ENCODE assay signal across 18 cellular contexts in the genomic region with DNA sequence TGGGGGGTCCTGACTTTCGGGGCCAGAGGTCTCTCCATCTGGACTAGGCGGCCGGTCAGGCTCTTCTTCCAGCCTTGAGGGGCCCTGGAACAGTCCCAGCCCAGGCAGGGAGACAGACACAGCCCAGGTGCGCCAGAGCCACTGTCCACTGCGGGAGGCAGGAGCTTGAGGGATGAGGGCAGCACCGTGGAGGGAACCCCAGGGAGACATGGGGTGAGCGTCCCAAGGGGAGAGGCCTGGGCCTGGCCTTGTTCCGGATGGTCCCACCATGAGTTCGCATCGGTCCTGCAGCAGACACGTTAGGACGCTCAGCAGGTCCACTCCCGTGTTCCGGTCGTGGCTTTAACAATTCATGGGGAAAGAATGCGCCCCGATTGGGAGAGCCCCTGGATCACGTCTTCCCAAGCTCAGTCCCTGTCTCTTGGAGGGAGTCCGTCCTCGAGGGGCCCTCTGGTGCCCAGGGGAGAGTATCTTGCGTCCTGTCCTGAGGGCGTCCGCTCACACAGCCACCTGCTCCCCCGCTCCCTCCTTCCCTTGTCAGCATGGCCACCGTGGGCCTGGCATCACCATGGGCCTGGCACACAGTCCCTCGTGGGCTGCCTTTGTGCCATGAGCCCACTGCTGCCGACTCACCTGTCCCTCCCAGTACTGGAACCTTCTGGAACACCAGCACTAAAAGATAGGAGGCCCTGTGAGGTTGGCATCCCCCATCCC. TPM values are rescaled to one million over a fixed set of nuclear protein-coding genes. Genes with fewer than 3 reads are reported as not detected.
DNase-seq lines count a peak whose midpoint lies in the region; ATAC-seq and TF ChIP-seq lines count a peak whose summit lies in the region.
"Had no signal": no experiment of that assay in that cellular context is flagged by ENCODE, and none has a peak within 500 bp of the region (broad histone marks: within the 10 kb centered on the region; RNA-seq: fewer than 3 reads in every experiment).

No MANE protein-coding gene starts in this region.

- H3K27me3 ChIP-seq in BLaER1 treated with 17β-estradiol and CSF1 and Interleukin-3, amounts not matched to agents 10 nM and 100 nM = no peaks in the 10 kb centered on the region
- no peaks in the 10 kb centered on the region for H3K27me3 ChIP-seq in NT2/D1 (ENCODE audit: insufficient read depth, insufficient read length)
- no peaks in the 10 kb centered on the region for H3K27me3 ChIP-seq in hepatocyte
- no peaks in the 10 kb centered on the region for H3K27me3 ChIP-seq in spleen (replicated peaks in 1 of 7)

- H3K4me3 ChIP-seq in BLaER1 treated with 17β-estradiol and CSF1 and Interleukin-3, amounts not matched to agents 10 nM and 100 nM = no peak overlapping the region
- H3K4me3 ChIP-seq in NT2/D1 (ENCODE audit: insufficient read length, low read depth) (no peak overlapping the region), hepatocyte (no peak overlapping the region), spleen (no peak overlapping the region)

- H4K20me1 ChIP-seq in BLaER1 treated with 17β-estradiol and CSF1 and Interleukin-3, amounts not matched to agents 10 nM and 100 nM = peaks cover 0 to 97% (median 62%) of the 10 kb centered on the region in 11 experiments; a peak in 18 of 22 replicates
- H4K20me1 ChIP-seq in hepatocyte (ENCODE audit: insufficient read depth, poor library complexity, severe bottlenecking) = no peaks in the 10 kb centered on the region

- CTCF ChIA-PET in activated CD8-positive, alpha-beta T cell treated with anti-CD3 and anti-CD28 coated beads for 36 hours (lab: Charles Lee) = interaction anchor here (0.8 kb wide), 1 partner anchor 9 kb away, joined by 3 read pairs; no protein-coding TSS in a partner anchor

- intact Hi-C loops in spleen (cut with DNase I; ENCODE audit: low total_unique reads) = no loop called here
- intact Hi-C loops in activated CD8-positive, alpha-beta T cell treated with anti-CD3 and anti-CD28 coated beads for 36 hours (cut with micrococcal nuclease) = no loop called here

- peaks cover 4% of the 10 kb centered on the region for H3K36me3 Mint-ChIP-seq in activated CD8-positive, alpha-beta T cell treated with anti-CD3 and anti-CD28 coated beads for 36 hours (ENCODE audit: low read depth)
- H3K36me3 Mint-ChIP-seq: IgD-negative memory B cell had no signal

- POLR2A ChIA-PET in activated CD8-positive, alpha-beta T cell treated with anti-CD3 and anti-CD28 coated beads for 36 hours (lab: Charles Lee) = no interaction called here

- peak overlapping the region in 9 of 11 experiments; percentile 10 to 100 (median 97); a peak in 14 of 22 replicates for H3K4me2 ChIP-seq in BLaER1 treated with 17β-estradiol and CSF1 and Interleukin-3, amounts not matched to agents 10 nM and 100 nM
- H3K4me2 ChIP-seq in hepatocyte = no peak overlapping the region

- H3K9me2 ChIP-seq in hepatocyte (replicated peaks; ENCODE audit: insufficient read depth) = no peaks in the 10 kb centered on the region

- no peaks in the 10 kb centered on the region for H3K27me3 Mint-ChIP-seq in activated CD8-positive, alpha-beta T cell treated with anti-CD3 and anti-CD28 coated beads for 36 hours
- H3K27me3 Mint-ChIP-seq: IgD-negative memory B cell had no signal

- peaks cover 56 to 87% (median 72%) of the 10 kb centered on the region in 11 experiments for H3K36me3 ChIP-seq in BLaER1 treated with 17β-estradiol and CSF1 and Interleukin-3, amounts not matched to agents 10 nM and 100 nM
- H3K36me3 ChIP-seq in NT2/D1 (ENCODE audit: insufficient read depth, insufficient read length, low read length) = peaks cover 92% of the 10 kb centered on the region
- no peaks in the 10 kb centered on the region for H3K36me3 ChIP-seq in hepatocyte (replicated peaks; ENCODE audit: insufficient read depth, low read depth)
- peaks cover 0 to 90% (median 77%) of the 10 kb centered on the region in 6 donors for H3K36me3 ChIP-seq in spleen

- no peak overlapping the region for H3K4me3 Mint-ChIP-seq in activated CD8-positive, alpha-beta T cell treated with anti-CD3 and anti-CD28 coated beads for 36 hours

- no peak overlapping the region for H2AFZ ChIP-seq in hepatocyte

- DNase-seq in NT2/D1 (ENCODE audit: low read depth, low spot score) (no peak), hepatocyte (ENCODE audit: low spot score) (peak; percentile 2), spleen (peak; percentile 70), DMS53 treated with DMSO at 0.1 percent for 48 hours (lab: John Stamatoyannopoulos, UW; ENCODE audit: unreplicated experiment) (no peak), occipital lobe (lab: John Stamatoyannopoulos, UW) (no peak)
- no peak for DNase-seq in activated CD8-positive, alpha-beta T cell treated with anti-CD3 and anti-CD28 coated beads for 36 hours
- DNase-seq: DMS79, Karpas-422, NCI-H1417 treated with DMSO at 0.1 percent for 48 hours, NCI-H1930, NCI-H345, NCI-H524 treated with DMSO at 0.1 percent for 48 hours, PC-3, RPMI8226 had no signal

- 93% methylated on average over 26 of the region's 27 CpGs for WGBS in hepatocyte (ENCODE audit: low lambda C conversion rate, missing lambda C conversion rate)
- 90 to 96% (median 94%) methylated on average over 27 of the region's 27 CpGs for WGBS in spleen, 5 donors

- H3K9me3 Mint-ChIP-seq in activated CD8-positive, alpha-beta T cell treated with anti-CD3 and anti-CD28 coated beads for 36 hours = no peaks in the 10 kb centered on the region
- H3K9me3 Mint-ChIP-seq: IgD-negative memory B cell had no signal

- peak overlapping the region in 2 of 11 experiments; percentile 14 to 81; a peak in 1 of 22 replicates for H3K9ac ChIP-seq in BLaER1 treated with 17β-estradiol and CSF1 and Interleukin-3, amounts not matched to agents 10 nM and 100 nM
- H3K9ac ChIP-seq in NT2/D1 (ENCODE audit: insufficient read length, low read depth) = peak overlapping the region; percentile 38

- no peak for ATAC-seq in activated CD8-positive, alpha-beta T cell treated with anti-CD3 and anti-CD28 coated beads for 36 hours
- ATAC-seq: PC-3 had no signal

- no peaks in the 10 kb centered on the region for H3K79me2 ChIP-seq in hepatocyte

- no peak overlapping the region for H3K27ac Mint-ChIP-seq in activated CD8-positive, alpha-beta T cell treated with anti-CD3 and anti-CD28 coated beads for 36 hours

- no peak for TF ChIP-seq POLR2A in spleen (IDR thresholded peaks at IDR 0.05)

- no peaks in the 10 kb centered on the region for H3K9me3 ChIP-seq in BLaER1 treated with 17β-estradiol and CSF1 and Interleukin-3, amounts not matched to agents 10 nM and 100 nM (replicated peaks in 1 of 11)
- H3K9me3 ChIP-seq in NT2/D1 (ENCODE audit: insufficient read depth, low read length) (no peaks in the 10 kb centered on the region), hepatocyte (ENCODE audit: low read depth) (no peaks in the 10 kb centered on the region), spleen (no peaks in the 10 kb centered on the region)

- peaks cover 41 to 94% (median 71%) of the 10 kb centered on the region in 10 experiments for H3K4me1 ChIP-seq in BLaER1 treated with 17β-estradiol and CSF1 and Interleukin-3, amounts not matched to agents 10 nM and 100 nM
- H3K4me1 ChIP-seq in NT2/D1 (ENCODE audit: insufficient read depth, insufficient read length) = peaks cover 9% of the 10 kb centered on the region
- no peaks in the 10 kb centered on the region for H3K4me1 ChIP-seq in hepatocyte (ENCODE audit: insufficient read depth)
- peaks cover 0 to 73% (median 48%) of the 10 kb centered on the region in 6 donors for H3K4me1 ChIP-seq in spleen

- H3K4me1 Mint-ChIP-seq in activated CD8-positive, alpha-beta T cell treated with anti-CD3 and anti-CD28 coated beads for 36 hours (ENCODE audit: low read depth) = peaks cover 4% of the 10 kb centered on the region
- H3K4me1 Mint-ChIP-seq: IgD-negative memory B cell had no signal

- peak overlapping the region in 3 of 11 experiments; percentile 9 to 91 (median 38); a peak in 4 of 22 replicates for H3K27ac ChIP-seq in BLaER1 treated with 17β-estradiol and CSF1 and Interleukin-3, amounts not matched to agents 10 nM and 100 nM
- H3K27ac ChIP-seq in hepatocyte = no peak overlapping the region
- H3K27ac ChIP-seq in spleen = no peak overlapping the region
- H3K27ac ChIP-seq: C4-2B had no signal

- TF ChIP-seq CTCF in hepatocyte (IDR thresholded peaks at IDR 0.05; ENCODE audit: poor library complexity) (no peak), spleen (IDR thresholded peaks at IDR 0.05 in 8 of 11, conservative IDR thresholded peaks at IDR 0.05 in 3 of 11) (no peak)
- no peak for TF ChIP-seq CTCF in activated CD8-positive, alpha-beta T cell treated with anti-CD3 and anti-CD28 coated beads for 36 hours (IDR thresholded peaks at IDR 0.05)

RNA-seq across cellular contexts. Expression of gene NUDT16L1, which starts 6.7 kb away (rescaled TPM):
- total RNA-seq in hepatocyte = 40.4 and 54.8 TPM in 2 replicates
- 78.8 and 80.5 TPM in 2 replicates for polyA plus RNA-seq in hepatocyte
- total RNA-seq in spleen = 10 to 100 TPM; 26.2 to 37.4 (median 27.6) TPM
- 10 to 100 TPM; 29.0 to 47.2 (median 38.8) TPM for polyA plus RNA-seq in spleen
- 10 to 100 TPM; 22.3 to 25.6 TPM for total RNA-seq in activated CD8-positive, alpha-beta T cell treated with anti-CD3 and anti-CD28 coated beads for 36 hours
- 33.4 TPM for total RNA-seq in occipital lobe

RNA-seq across cellular contexts. Expression of gene ANKS3, which starts 47.4 kb away (rescaled TPM):
- total RNA-seq in hepatocyte = 17.4 and 18.5 TPM in 2 replicates
- 11.7 and 14.8 TPM in 2 replicates for polyA plus RNA-seq in hepatocyte
- 10 to 100 TPM; 12.5 to 27.6 (median 21.8) TPM for total RNA-seq in spleen
- 10 to 100 TPM; 15.3 to 29.5 (median 26.2) TPM for polyA plus RNA-seq in spleen
- 10 to 100 TPM; 13.0 to 13.8 TPM for total RNA-seq in activated CD8-positive, alpha-beta T cell treated with anti-CD3 and anti-CD28 coated beads for 36 hours
- 19.8 TPM for total RNA-seq in occipital lobe

RNA-seq across cellular contexts. Expression of gene DNAAF8, which starts 47.7 kb away (rescaled TPM):
- total RNA-seq in hepatocyte = 0.23 and 0.64 TPM in 2 replicates
- polyA plus RNA-seq in hepatocyte = 1.6 and 3.3 TPM in 2 replicates
- total RNA-seq in spleen = 1 to 10 TPM in 1 of 7 donors, under 1 TPM in 3, not detected in 3; 0.57 to 1.2 (median 0.74) TPM
- polyA plus RNA-seq in spleen = under 1 TPM; 0.17 to 0.35 (median 0.30) TPM
- total RNA-seq in activated CD8-positive, alpha-beta T cell treated with anti-CD3 and anti-CD28 coated beads for 36 hours = under 1 TPM; 0.18 to 0.38 TPM
- 0.62 TPM for total RNA-seq in occipital lobe
- total RNA-seq: HT1080 had no signal

Comparison
In these comparisons a context has a peak if more than half of its experiments do, and no peak if none do; other contexts are left out.
1. DNase-seq: peak in hepatocyte (single experiment) and spleen (single experiment); none in NT2/D1 (single experiment), DMS53 treated with DMSO at 0.1 percent for 48 hours (single experiment), activated CD8-positive, alpha-beta T cell treated with anti-CD3 and anti-CD28 coated beads for 36 hours (single experiment) and occipital lobe (single experiment).